11 cellular contexts compared by ENCODE assay signal in the genomic region with DNA sequence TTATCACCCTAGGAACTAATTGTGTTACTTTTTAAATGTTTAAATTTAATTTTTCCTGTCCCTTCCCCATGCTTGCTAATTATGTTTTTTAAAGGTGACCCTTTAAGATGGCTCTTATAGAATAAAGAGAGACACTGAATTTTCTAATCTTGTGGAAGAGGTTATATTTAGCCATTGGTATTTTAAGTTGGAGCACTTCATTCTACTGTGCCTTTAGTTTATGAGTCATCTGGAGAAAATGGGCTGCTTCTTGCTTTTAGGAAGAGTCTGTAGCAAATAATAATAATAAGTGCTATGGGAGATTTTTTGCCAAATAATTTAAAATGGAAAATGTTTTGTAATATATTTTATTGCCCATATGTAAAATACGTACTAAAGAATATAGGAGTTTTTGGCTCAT.
DNase-seq lines count a peak whose midpoint lies in the region; ATAC-seq and TF ChIP-seq lines count a peak whose summit lies in the region.
"Had no signal": no experiment of that assay in that cellular context is flagged by ENCODE, and none has a peak within 500 bp of the region (broad histone marks: within the 10 kb centered on the region; RNA-seq: fewer than 3 reads in every experiment).

No MANE protein-coding gene starts in this region.

- DNase-seq in GM23248, result peak; percentile 81
- DNase-seq in adipocyte (ENCODE audit: low read depth), result peak; percentile 78
- no peak for DNase-seq in heart left ventricle
- peak; percentile 56 for DNase-seq in stromal cell of bone marrow (ENCODE audit: low read depth)
- DNase-seq in colonic mucosa, result no peak
- DNase-seq in CD8-positive, alpha-beta memory T cell, result no peak
- DNase-seq in NCI-H510A (lab: John Stamatoyannopoulos, UW), result no peak
- no peak for DNase-seq in NCI-H128 (lab: John Stamatoyannopoulos, UW; ENCODE audit: unreplicated experiment)
- DNase-seq: stimulated activated naive B cell treated with anti-CD40 and anti-IgM and Interleukin-4, amounts not matched to agents 10 μg/mL and 1 μg/mL and 100 μg/mL, for 72 hours had no signal

- H3K27me3 ChIP-seq in GM23248 (replicated peaks; ENCODE audit: insufficient read depth) (no peaks in the 10 kb centered on the region), adipocyte (replicated peaks; ENCODE audit: control insufficient read depth, insufficient read depth, low read length) (no peaks in the 10 kb centered on the region), heart left ventricle (no peaks in the 10 kb centered on the region), colonic mucosa (no peaks in the 10 kb centered on the region)
- H3K27me3 ChIP-seq in CD8-positive, alpha-beta memory T cell (ENCODE audit: insufficient read depth, low read length, poor library complexity, severe bottlenecking), result no peaks in the 10 kb centered on the region
- H3K27me3 ChIP-seq: neural progenitor cell had no signal

- TF ChIP-seq CTCF in heart left ventricle (IDR thresholded peaks at IDR 0.05), result no peak
- no peak for TF ChIP-seq CTCF in colonic mucosa (IDR thresholded peaks at IDR 0.05)

- WGBS in GM23248 (ENCODE audit: low coverage in 1 of 2, low lambda C conversion rate in 2 of 2, missing lambda C conversion rate in 2 of 2), 2 experiments, result 2 to 21% methylated on average over 1 of the region's 1 CpG
- WGBS in heart left ventricle, 4 donors, result 40 to 59% (median 54%) methylated on average over 1 of the region's 1 CpG

- H3K27me3 Mint-ChIP-seq in CD8-positive, alpha-beta memory T cell, result no peaks in the 10 kb centered on the region
- H3K27me3 Mint-ChIP-seq: stimulated activated naive B cell treated with anti-CD40 and anti-IgM and Interleukin-4, amounts not matched to agents 10 μg/mL and 1 μg/mL and 100 μg/mL, for 72 hours had no signal

- TF ChIP-seq POLR2A in heart left ventricle (IDR thresholded peaks at IDR 0.05), result no peak

- H3K27ac Mint-ChIP-seq in CD8-positive, alpha-beta memory T cell, result no peak overlapping the region
- H3K27ac Mint-ChIP-seq: neural progenitor cell; stimulated activated naive B cell treated with anti-CD40 and anti-IgM and Interleukin-4, amounts not matched to agents 10 μg/mL and 1 μg/mL and 100 μg/mL, for 72 hours had no signal

- no peaks in the 10 kb centered on the region for H4K20me1 ChIP-seq in GM23248 (ENCODE audit: insufficient read depth)

- H3K9me2 ChIP-seq in GM23248 (ENCODE audit: insufficient read depth), result no peaks in the 10 kb centered on the region

- peaks cover 0 to 3% (median 0%) of the 10 kb centered on the region in 3 donors for H3K36me3 Mint-ChIP-seq in CD8-positive, alpha-beta memory T cell
- H3K36me3 Mint-ChIP-seq: neural progenitor cell had no signal

- H3K9me3 ChIP-seq in GM23248 (ENCODE audit: low read depth) (no peaks in the 10 kb centered on the region), adipocyte (ENCODE audit: control insufficient read depth, low read length) (peaks cover 10% of the 10 kb centered on the region), heart left ventricle (no peaks in the 10 kb centered on the region), colonic mucosa (no peaks in the 10 kb centered on the region)
- H3K9me3 ChIP-seq in CD8-positive, alpha-beta memory T cell (ENCODE audit: low read length), result no peaks in the 10 kb centered on the region

- intact Hi-C loops in heart left ventricle (cut with DNase I) (loop anchor here in 1 of 10 donors (10.0 kb wide), 1 partner anchor 74 kb away; no protein-coding TSS in a partner anchor), colonic mucosa (cut with DNase I) (no loop called here)

- CTCF ChIA-PET in CD8-positive, alpha-beta memory T cell (lab: Charles Lee), result no interaction called here

- H3K4me1 ChIP-seq in GM23248 (ENCODE audit: insufficient read depth), result peaks cover 48% of the 10 kb centered on the region
- peaks cover 43% of the 10 kb centered on the region for H3K4me1 ChIP-seq in adipocyte (ENCODE audit: control insufficient read depth, insufficient read depth, low read length)
- H3K4me1 ChIP-seq in heart left ventricle, result peaks cover 0 to 30% (median 11%) of the 10 kb centered on the region in 12 donors
- H3K4me1 ChIP-seq in colonic mucosa, result no peaks in the 10 kb centered on the region
- H3K4me1 ChIP-seq in CD8-positive, alpha-beta memory T cell (ENCODE audit: insufficient read depth, low read length), result no peaks in the 10 kb centered on the region

- no peaks in the 10 kb centered on the region for H3K36me3 ChIP-seq in GM23248 (ENCODE audit: low read depth)
- H3K36me3 ChIP-seq in adipocyte (ENCODE audit: control insufficient read depth, insufficient read depth, low read length, severe bottlenecking), result peaks cover 5% of the 10 kb centered on the region
- no peaks in the 10 kb centered on the region for H3K36me3 ChIP-seq in heart left ventricle
- no peaks in the 10 kb centered on the region for H3K36me3 ChIP-seq in colonic mucosa
- no peaks in the 10 kb centered on the region for H3K36me3 ChIP-seq in CD8-positive, alpha-beta memory T cell (ENCODE audit: insufficient read depth, low read length)
- H3K36me3 ChIP-seq: neural progenitor cell had no signal

- H3K4me3 ChIP-seq in GM23248 (peak overlapping the region; percentile 61), adipocyte (ENCODE audit: low read length) (peak overlapping the region; percentile 68), heart left ventricle (peak overlapping the region in 4 of 12 donors; percentile 0 to 27 (median 16)), colonic mucosa (no peak overlapping the region)
- H3K4me3 ChIP-seq in CD8-positive, alpha-beta memory T cell (ENCODE audit: low read length), result no peak overlapping the region
- H3K4me3 ChIP-seq: K562, neural progenitor cell had no signal

- peaks cover 33% of the 10 kb centered on the region for H3F3A ChIP-seq in GM23248 (ENCODE audit: insufficient read depth)

- in situ Hi-C loops in GM23248 (cut with MboI), result no loop called here

- H3K4me2 ChIP-seq in GM23248 (ENCODE audit: unreplicated experiment), result peak overlapping the region; percentile 85

- peaks cover 75% of the 10 kb centered on the region for H3K79me2 ChIP-seq in GM23248 (ENCODE audit: insufficient read depth)

- no peaks in the 10 kb centered on the region for H3K9me3 Mint-ChIP-seq in CD8-positive, alpha-beta memory T cell
- H3K9me3 Mint-ChIP-seq: stimulated activated naive B cell treated with anti-CD40 and anti-IgM and Interleukin-4, amounts not matched to agents 10 μg/mL and 1 μg/mL and 100 μg/mL, for 72 hours had no signal

- H3K4me1 Mint-ChIP-seq in CD8-positive, alpha-beta memory T cell, result peaks cover 9 to 28% (median 11%) of the 10 kb centered on the region in 3 donors

- peak in 2 of 4 donors; percentile 66 to 78 for ATAC-seq in heart left ventricle
- ATAC-seq: K562; stimulated activated naive B cell treated with anti-CD40 and anti-IgM and Interleukin-4, amounts not matched to agents 10 μg/mL and 1 μg/mL and 100 μg/mL, for 72 hours had no signal

- POLR2A ChIA-PET in CD8-positive, alpha-beta memory T cell (lab: Charles Lee), result no interaction called here

- no peak overlapping the region for H3K4me3 Mint-ChIP-seq in CD8-positive, alpha-beta memory T cell
- H3K4me3 Mint-ChIP-seq: neural progenitor cell had no signal

- H3K27ac ChIP-seq in GM23248, result peak overlapping the region; percentile 73
- H3K27ac ChIP-seq in heart left ventricle, result peak overlapping the region in 11 of 12 donors; percentile 45 to 76 (median 66)
- H3K27ac ChIP-seq in colonic mucosa, result no peak overlapping the region
- H3K27ac ChIP-seq in CD8-positive, alpha-beta memory T cell (ENCODE audit: low read depth, low read length), result no peak overlapping the region

- peak overlapping the region; percentile 83 for H2AFZ ChIP-seq in GM23248
- H2AFZ ChIP-seq: neural progenitor cell had no signal

- peak overlapping the region; percentile 66 for H3K9ac ChIP-seq in GM23248
- peak overlapping the region; percentile 83 for H3K9ac ChIP-seq in adipocyte (ENCODE audit: low read length)
- H3K9ac ChIP-seq in colonic mucosa (ENCODE audit: low read depth in 2 of 2, low read length in 2 of 2), result no peak overlapping the region
- H3K9ac ChIP-seq: neural progenitor cell had no signal

Comparison
In these comparisons a context has a peak if more than half of its experiments do, and no peak if none do; other contexts are left out.
1. DNase-seq: peak in GM23248 (single experiment), adipocyte (single experiment) and stromal cell of bone marrow (single experiment); none in heart left ventricle (0 of 5), colonic mucosa (single experiment), CD8-positive, alpha-beta memory T cell (0 of 5), NCI-H510A (single experiment) and NCI-H128 (single experiment).
2. H3K27ac ChIP-seq: peak in GM23248 (single experiment) and heart left ventricle (11 of 12); none in colonic mucosa (single experiment) and CD8-positive, alpha-beta memory T cell (single experiment).
3. H3K4me3 ChIP-seq: peak in GM23248 (single experiment) and adipocyte (single experiment); none in colonic mucosa (single experiment) and CD8-positive, alpha-beta memory T cell (single experiment).
4. H3K9ac ChIP-seq: peak in GM23248 (single experiment) and adipocyte (single experiment); none in colonic mucosa (0 of 2).